ENCODE assay signal across 17 cellular contexts in genomic region chr10:124281666-124282065, GRCh38.
DNase-seq lines count a peak whose midpoint lies in the region; ATAC-seq and TF ChIP-seq lines count a peak whose summit lies in the region.
"Had no signal": no experiment of that assay in that cellular context is flagged by ENCODE, and none has a peak within 500 bp of the region (broad histone marks: within the 10 kb centered on the region; RNA-seq: fewer than 3 reads in every experiment).

No MANE protein-coding gene starts in this region.

- 86 to 87% methylated on average over 10 of the region's 10 CpGs for WGBS in sigmoid colon, 2 donors

- ATAC-seq in activated naive CD4-positive, alpha-beta T cell treated with anti-CD3 and anti-CD28 coated beads, Interleukin-2, amount 50 U/mL, for 72 hours = no peak
- ATAC-seq: GM23338, HepG2 had no signal

- TF ChIP-seq POLR2A in sigmoid colon (IDR thresholded peaks at IDR 0.05) = no peak

- no peak for TF ChIP-seq EP300 in sigmoid colon (IDR thresholded peaks at IDR 0.05)

- TF ChIP-seq CTCF in chondrocyte (IDR thresholded peaks at IDR 0.05) (no peak), nephron progenitor cell (IDR thresholded peaks at IDR 0.05) (no peak), sigmoid colon (IDR thresholded peaks at IDR 0.05) (no peak)

- no peak overlapping the region for H3K27ac ChIP-seq in sigmoid colon

- H3K4me3 Mint-ChIP-seq in chondrocyte (ENCODE audit: unreplicated experiment) (no peak overlapping the region), nephron progenitor cell (no peak overlapping the region)
- H3K4me3 Mint-ChIP-seq: CD4-positive, alpha-beta T cell; GM23338; IgD-negative memory B cell had no signal

- H3K36me3 Mint-ChIP-seq in chondrocyte (ENCODE audit: low read depth) (no peaks in the 10 kb centered on the region), nephron progenitor cell (ENCODE audit: low read depth) (no peaks in the 10 kb centered on the region)
- no peaks in the 10 kb centered on the region for H3K36me3 Mint-ChIP-seq in activated naive CD4-positive, alpha-beta T cell treated with anti-CD3 and anti-CD28 coated beads, Interleukin-2, amount 50 U/mL, for 72 hours

- peaks cover 0 to 2% (median 0%) of the 10 kb centered on the region in 4 donors for H3K9me3 ChIP-seq in sigmoid colon
- H3K9me3 ChIP-seq: BE2C had no signal

- H3K36me3 ChIP-seq in sigmoid colon = no peaks in the 10 kb centered on the region
- H3K36me3 ChIP-seq: BE2C had no signal

- DNase-seq in chondrocyte (ENCODE audit: low spot score) (peak; percentile 81), nephron progenitor cell (no peak), sigmoid colon (peak; percentile 47), NCI-H2171 treated with DMSO at 0.1 percent for 48 hours (lab: John Stamatoyannopoulos, UW) (no peak), UCSD-AML1 (lab: John Stamatoyannopoulos, UW; ENCODE audit: unreplicated experiment) (no peak)
- DNase-seq in activated naive CD4-positive, alpha-beta T cell treated with anti-CD3 and anti-CD28 coated beads, Interleukin-2, amount 50 U/mL, for 72 hours (ENCODE audit: low spot score in 2 of 2) = no peak
- DNase-seq: ACHN; BE2C; C1 segment of cervical spinal cord; CD4-positive, alpha-beta T cell; DMS153; DMS79; GDM1; HCEC 1CT had no signal

- H3K27me3 Mint-ChIP-seq in chondrocyte (ENCODE audit: low read depth) = peaks cover 2% of the 10 kb centered on the region
- H3K27me3 Mint-ChIP-seq in nephron progenitor cell (ENCODE audit: low read depth, poor library complexity) = peaks cover 7% of the 10 kb centered on the region
- H3K27me3 Mint-ChIP-seq: CD4-positive, alpha-beta T cell had no signal

- peaks cover 0 to 5% (median 0%) of the 10 kb centered on the region in 4 donors for H3K4me1 ChIP-seq in sigmoid colon

- H3K4me3 ChIP-seq in sigmoid colon = no peak overlapping the region
- H3K4me3 ChIP-seq: GM23338 had no signal

- intact Hi-C loops in sigmoid colon (cut with DNase I) = no loop called here

- H3K9me3 Mint-ChIP-seq in chondrocyte (ENCODE audit: low read depth) = peaks cover 10% of the 10 kb centered on the region
- H3K9me3 Mint-ChIP-seq in nephron progenitor cell = peaks cover 3% of the 10 kb centered on the region
- H3K9me3 Mint-ChIP-seq in activated naive CD4-positive, alpha-beta T cell treated with anti-CD3 and anti-CD28 coated beads, Interleukin-2, amount 50 U/mL, for 72 hours = no peaks in the 10 kb centered on the region
- H3K9me3 Mint-ChIP-seq: CD4-positive, alpha-beta T cell had no signal

- no peak overlapping the region for H3K27ac Mint-ChIP-seq in chondrocyte (ENCODE audit: unreplicated experiment)
- peak overlapping the region; percentile 57 for H3K27ac Mint-ChIP-seq in nephron progenitor cell
- H3K27ac Mint-ChIP-seq in activated naive CD4-positive, alpha-beta T cell treated with anti-CD3 and anti-CD28 coated beads, Interleukin-2, amount 50 U/mL, for 72 hours = no peak overlapping the region
- H3K27ac Mint-ChIP-seq: CD4-positive, alpha-beta T cell; GM23338; IgD-negative memory B cell had no signal

- H3K4me1 Mint-ChIP-seq in chondrocyte (ENCODE audit: low read depth) = peaks cover 8% of the 10 kb centered on the region
- peaks cover 34% of the 10 kb centered on the region for H3K4me1 Mint-ChIP-seq in nephron progenitor cell
- H3K4me1 Mint-ChIP-seq: GM23338 had no signal

- H3K27me3 ChIP-seq in sigmoid colon = no peaks in the 10 kb centered on the region
- H3K27me3 ChIP-seq: BE2C had no signal

Comparison
In these comparisons a context has a peak if more than half of its experiments do, and no peak if none do; other contexts are left out.
1. DNase-seq: peak in chondrocyte (single experiment) and sigmoid colon (single experiment); none in nephron progenitor cell (single experiment), NCI-H2171 treated with DMSO at 0.1 percent for 48 hours (single experiment), UCSD-AML1 (single experiment) and activated naive CD4-positive, alpha-beta T cell treated with anti-CD3 and anti-CD28 coated beads, Interleukin-2, amount 50 U/mL, for 72 hours (0 of 2).